In genomic region chr13:93368296-93368695, GRCh38 we compare ENCODE assay signal across 28 cellular contexts.
"Had no signal": no experiment of that assay in that cellular context is flagged by ENCODE, and none has a peak within 500 bp of the region (broad histone marks: within the 10 kb centered on the region; RNA-seq: fewer than 3 reads in every experiment).

No MANE protein-coding gene starts in this region.

- H3K27ac ChIP-seq: colonic mucosa, coronary artery, dorsolateral prefrontal cortex, epithelial cell of prostate, esophagus muscularis mucosa, esophagus squamous epithelium, foreskin keratinocyte, gastrocnemius medialis, gastroesophageal sphincter, heart left ventricle, heart right ventricle had no signal

- DNase-seq: colonic mucosa; cortex of kidney; dermis blood vessel endothelial cell; dorsolateral prefrontal cortex; effector CD4-positive, alpha-beta T cell; effector CD8-positive, alpha-beta T cell; effector memory CD4-positive, alpha-beta T cell; effector memory CD8-positive, alpha-beta T cell; endodermal cell; erythroblast; esophagus squamous epithelium; foreskin fibroblast; foreskin keratinocyte; foreskin melanocyte; gastrocnemius medialis; head of caudate nucleus; heart left ventricle; heart right ventricle had no signal

- H3K27me3 ChIP-seq: colonic mucosa, esophagus muscularis mucosa, esophagus squamous epithelium, foreskin keratinocyte, gastrocnemius medialis, gastroesophageal sphincter, heart left ventricle, heart right ventricle had no signal

- H3K4me1 Mint-ChIP-seq: endodermal cell had no signal

- ATAC-seq: effector memory CD8-positive, alpha-beta T cell; esophagus mucosa; foreskin keratinocyte; gastrocnemius medialis; gastroesophageal sphincter; heart left ventricle; heart right ventricle had no signal

- H3K4me1 ChIP-seq: colonic mucosa, esophagus muscularis mucosa, esophagus squamous epithelium, foreskin keratinocyte, gastrocnemius medialis, gastroesophageal sphincter, heart left ventricle, heart right ventricle had no signal

- H3K27ac Mint-ChIP-seq: dendritic cell treated with granulocyte-macrophage colony-stimulating factor and Interleukin-4, amounts not matched to agents 40 ng/mL and 50 ng/mL, for 4 days; effector memory CD8-positive, alpha-beta T cell; endodermal cell had no signal

- H3K36me3 ChIP-seq: colonic mucosa, esophagus muscularis mucosa, esophagus squamous epithelium, gastrocnemius medialis, gastroesophageal sphincter, heart left ventricle, heart right ventricle had no signal

- H3K9me3 Mint-ChIP-seq: endodermal cell had no signal

- H3K4me3 Mint-ChIP-seq: dendritic cell treated with granulocyte-macrophage colony-stimulating factor and Interleukin-4, amounts not matched to agents 40 ng/mL and 50 ng/mL, for 4 days; effector memory CD8-positive, alpha-beta T cell; endodermal cell had no signal

- FAIRE-seq: colon, endometrium, endothelial cell of umbilical vein, frontal cortex had no signal

- H3K4me3 ChIP-seq: colonic mucosa, coronary artery, dorsolateral prefrontal cortex, esophagus muscularis mucosa, esophagus squamous epithelium, gastrocnemius medialis, gastroesophageal sphincter, heart left ventricle, heart right ventricle had no signal

- H3K9me3 ChIP-seq: colonic mucosa, esophagus muscularis mucosa, esophagus squamous epithelium, gastrocnemius medialis, gastroesophageal sphincter, heart left ventricle, heart right ventricle had no signal

- H3K27me3 Mint-ChIP-seq: dendritic cell treated with granulocyte-macrophage colony-stimulating factor and Interleukin-4, amounts not matched to agents 40 ng/mL and 50 ng/mL, for 4 days; effector memory CD8-positive, alpha-beta T cell had no signal
